In genomic region chr10:73094249-73094850, GRCh38 we compare ENCODE assay signal across 10 cellular contexts. TPM values are rescaled to one million over a fixed set of nuclear protein-coding genes. Genes with fewer than 3 reads are reported as not detected.
DNase-seq lines count a peak whose midpoint lies in the region; ATAC-seq and TF ChIP-seq lines count a peak whose summit lies in the region.
"Had no signal": no experiment of that assay in that cellular context is flagged by ENCODE, and none has a peak within 500 bp of the region (broad histone marks: within the 10 kb centered on the region; RNA-seq: fewer than 3 reads in every experiment).

No MANE protein-coding gene starts in this region.

- H2AK5ac ChIP-seq in IMR-90 (ENCODE audit: low read depth, low read length): peak overlapping the region; percentile 1; the same call in 1 of the 2 replicates

- H2BK120ac ChIP-seq in IMR-90 (ENCODE audit: low read depth, low read length): no peak overlapping the region; the same call in 1 of the 2 replicates

- H2AK9ac ChIP-seq in IMR-90 (replicated peaks; ENCODE audit: low read depth, low read length, poor library complexity): no peak overlapping the region

- in situ Hi-C loops in IMR-90 (cut with MboI; ENCODE audit: low sequenced_read_pairs) (no loop called here), brain microvascular endothelial cell (cut with HindIII; ENCODE audit: low pct_ligation_motif_present, low sequenced_read_pairs) (no loop called here)

- H4K91ac ChIP-seq in IMR-90 (ENCODE audit: insufficient read depth, low read depth, low read length): no peak overlapping the region

- TF ChIP-seq POLR2A in IMR-90 (IDR thresholded peaks at IDR 0.05; ENCODE audit: low read depth, low read length): no peak

- H3K4ac ChIP-seq in IMR-90 (ENCODE audit: low read depth, low read length): peak overlapping the region; percentile 24; the same call in 1 of the 2 replicates

- H3K9me1 ChIP-seq in IMR-90 (ENCODE audit: insufficient read depth, low read length): no peaks in the 10 kb centered on the region; the same call in 1 of the 2 replicates

- TF ChIP-seq CTCF in BJ (IDR thresholded peaks at IDR 0.05; ENCODE audit: insufficient read depth, low read depth, low read length) (no peak), IMR-90 (conservative IDR thresholded peaks at IDR 0.05; ENCODE audit: low read depth, low read length) (no peak), brain microvascular endothelial cell (IDR thresholded peaks at IDR 0.05; ENCODE audit: low read depth, low read length, missing control alignments) (no peak)

- peak overlapping the region; percentile 87 for H3K14ac ChIP-seq in IMR-90 (replicated peaks; ENCODE audit: low read depth, low read length)

- peak overlapping the region; percentile 79 for H3K56ac ChIP-seq in IMR-90 (ENCODE audit: extremely low read depth, insufficient read depth, low read length)

- peak overlapping the region; percentile 91 for H3K9ac ChIP-seq in IMR-90 (ENCODE audit: low read depth, low read length)

- peaks cover 3% of the 10 kb centered on the region for H3K36me3 ChIP-seq in BJ (ENCODE audit: control insufficient read depth, insufficient read depth, low read length)
- H3K36me3 ChIP-seq in IMR-90 (ENCODE audit: control insufficient read depth, insufficient read depth, low read length): peaks cover 3% of the 10 kb centered on the region
- peaks cover 3% of the 10 kb centered on the region for H3K36me3 ChIP-seq in brain microvascular endothelial cell (replicated peaks)
- H3K36me3 ChIP-seq in mesodermal cell (ENCODE audit: control insufficient read depth, insufficient read depth, low read length): no peaks in the 10 kb centered on the region

- POLR2A ChIA-PET in BJ (lab: Charles Lee): interaction anchor here (0.6 to 0.7 kb wide), 2 partner anchors 26 to 93 kb away, joined by 10 to 15 read pairs; no protein-coding TSS in a partner anchor
- POLR2A ChIA-PET in IMR-90 (lab: Charles Lee; ENCODE audit: unreplicated experiment): interaction anchor here (0.5 to 0.6 kb wide), 3 partner anchors 16 to 867 kb away, joined by 4 to 13 read pairs (median 11); partner anchors contain the start of gene NUDT13

- peak overlapping the region; percentile 62; the same call in 1 of the 2 replicates for H3K23ac ChIP-seq in IMR-90 (ENCODE audit: low read depth, low read length)

- no peak overlapping the region for H2BK15ac ChIP-seq in IMR-90 (ENCODE audit: low read depth, low read length)

- ATAC-seq in IMR-90 (ENCODE audit: low read depth) (no peak), HG03196 (IDR thresholded peaks at IDR 0.05; ENCODE audit: unreplicated experiment) (no peak)

- peak overlapping the region; percentile 87 for H2BK5ac ChIP-seq in IMR-90 (ENCODE audit: low read depth, low read length, poor library complexity, severe bottlenecking)

- BruUV-seq in IMR-90 (replicated peaks; lab: Mats Ljungman, UMichigan): no TSS peak

- CTCF ChIA-PET in BJ (lab: Yijun Ruan, JAX) (interaction anchor here (1.4 to 1.8 kb wide), 2 partner anchors 10 to 64 kb away, joined by 4 to 5 read pairs; no protein-coding TSS in a partner anchor), IMR-90 (lab: Yijun Ruan, JAX) (interaction anchor here (1.1 kb wide), 1 partner anchor 10 kb away, joined by 3 read pairs; no protein-coding TSS in a partner anchor)

- H3K4me3 ChIP-seq in BJ (ENCODE audit: low read depth, low read length): peak overlapping the region; percentile 72
- peak overlapping the region; percentile 71 for H3K4me3 ChIP-seq in IMR-90 (ENCODE audit: insufficient read depth, low read depth, low read length)
- peak overlapping the region; percentile 97 for H3K4me3 ChIP-seq in brain microvascular endothelial cell (ENCODE audit: low read depth, low read length)
- peak overlapping the region; percentile 98 for H3K4me3 ChIP-seq in mesodermal cell (ENCODE audit: extremely low read depth, insufficient read depth, low read length, poor library complexity, severe bottlenecking)

- peaks cover 0 to 20% of the 10 kb centered on the region in 2 experiments; a peak in 2 of 4 replicates for H3K79me1 ChIP-seq in IMR-90 (ENCODE audit: low read depth in 1 of 2, low read length in 2 of 2)

- WGBS in IMR-90 (ENCODE audit: extremely low coverage in 2 of 2, insufficient read length in 1 of 2), 2 experiments: 0% methylated on average over 1 of the region's 2 CpGs; no CpG with 5 or more reads in 1 of the 2 experiments
- WGBS in mesodermal cell (ENCODE audit: insufficient coverage in 2 of 2), 2 experiments: 40 to 78% methylated on average over 1 of the region's 2 CpGs

- H2AFZ ChIP-seq in IMR-90 (replicated peaks; ENCODE audit: low read length, poor library complexity): no peak overlapping the region

- H4K5ac ChIP-seq in IMR-90 (ENCODE audit: low read depth, low read length): peak overlapping the region; percentile 50; the same call in 1 of the 2 replicates

- H3K9me3 ChIP-seq in IMR-90 (ENCODE audit: control insufficient read depth, insufficient read depth, low read length) (no peaks in the 10 kb centered on the region), mesodermal cell (ENCODE audit: control insufficient read depth, low read length) (no peaks in the 10 kb centered on the region)

- DNase-seq in BJ (ENCODE audit: low read depth): no peak
- peak; percentile 19 for DNase-seq in IMR-90
- DNase-seq in brain microvascular endothelial cell: no peak
- no peak for DNase-seq in activated effector memory CD4-positive, alpha-beta T cell treated with Interleukin-2 at 50 U/mL for 16 hours
- DNase-seq in stimulated activated CD4-positive, alpha-beta T cell treated with anti-CD3 and anti-CD28 coated beads, Interleukin-4, amount 100 ng/mL, for 24 hours: no peak
- no peak for DNase-seq in NCI-H524 (lab: John Stamatoyannopoulos, UW)
- DNase-seq: hippocampal formation had no signal

- intact Hi-C loops in IMR-90 (cut with micrococcal nuclease): no loop called here

- H3K27me3 ChIP-seq in BJ (ENCODE audit: control insufficient read depth, insufficient read depth, low read length) (no peaks in the 10 kb centered on the region), IMR-90 (ENCODE audit: control insufficient read depth, insufficient read depth, low read length) (no peaks in the 10 kb centered on the region), brain microvascular endothelial cell (replicated peaks) (no peaks in the 10 kb centered on the region)

- H4K8ac ChIP-seq in IMR-90 (ENCODE audit: low read depth in 2 of 2, low read length in 2 of 2): peak overlapping the region in 1 of 2 experiments; percentile 28; a peak in 1 of 4 replicates

- H3K18ac ChIP-seq in IMR-90 (ENCODE audit: low read depth, low read length): peak overlapping the region; percentile 61; the same call in 1 of the 2 replicates

- peaks cover 41% of the 10 kb centered on the region for H4K20me1 ChIP-seq in IMR-90 (ENCODE audit: insufficient read depth, low read length)

- no peak for TF ChIP-seq RAD21 in IMR-90 (IDR thresholded peaks at IDR 0.05; ENCODE audit: low read length)

- H3K4me2 ChIP-seq in IMR-90 (ENCODE audit: low read depth, low read length): peak overlapping the region; percentile 92

- H3K4me1 ChIP-seq in IMR-90 (ENCODE audit: control insufficient read depth, insufficient read depth, low read length) (peaks cover 6% of the 10 kb centered on the region; the same call in 1 of the 2 replicates), mesodermal cell (ENCODE audit: control insufficient read depth, insufficient read depth, low read length, poor library complexity, severe bottlenecking) (peaks cover 4% of the 10 kb centered on the region)

- dilution Hi-C loops in IMR-90 (cut with HindIII; ENCODE audit: low sequenced_read_pairs, unreplicated experiment): no loop called here

- no peak overlapping the region; the same call in 1 of the 2 replicates for H3K27ac ChIP-seq in IMR-90 (ENCODE audit: insufficient read depth, low read length)
- peak overlapping the region; percentile 84 for H3K27ac ChIP-seq in brain microvascular endothelial cell
- H3K27ac ChIP-seq in mesodermal cell (ENCODE audit: low read depth, low read length, severe bottlenecking): peak overlapping the region; percentile 12
- H3K27ac ChIP-seq: RWPE1 had no signal

- H2BK20ac ChIP-seq in IMR-90 (ENCODE audit: low read depth, low read length): no peak overlapping the region

TF ChIP-seq in IMR-90, 13 proteins besides CTCF, POLR2A, EP300 and RAD21 (continues in another document):
- no peak for TF ChIP-seq FOS (IDR thresholded peaks at IDR 0.05; ENCODE audit: low read depth, low read length)
- TF ChIP-seq ELK1 (IDR thresholded peaks at IDR 0.05; ENCODE audit: borderline replicate concordance, low read depth, low read length): no peak
- TF ChIP-seq RFX5 (IDR thresholded peaks at IDR 0.05; ENCODE audit: low read depth, low read length): no peak
- TF ChIP-seq MAZ (IDR thresholded peaks at IDR 0.05; ENCODE audit: borderline replicate concordance, low read depth, low read length): no peak
- TF ChIP-seq BHLHE40 (IDR thresholded peaks at IDR 0.05; ENCODE audit: low read depth, low read length): no peak
- TF ChIP-seq MAFK (IDR thresholded peaks at IDR 0.05; ENCODE audit: low read depth, low read length): no peak
- TF ChIP-seq NFE2L2 (IDR thresholded peaks at IDR 0.05; ENCODE audit: low read depth, low read length): no peak
- TF ChIP-seq CHD1 (IDR thresholded peaks at IDR 0.05; ENCODE audit: low read depth, low read length): no peak
- TF ChIP-seq RCOR1 (IDR thresholded peaks at IDR 0.05; ENCODE audit: insufficient replicate concordance, low read length): no peak

RNA-seq across cellular contexts. Expression of gene P4HA1, which starts 2.3 kb away (rescaled TPM):
- polyA plus RNA-seq in BJ (2011; rRNA removed) (91.7 and 260 TPM in 2 replicates), IMR-90 (2012; rRNA removed) (133 and 178 TPM in 2 replicates)
- polyA minus RNA-seq in BJ (2011; rRNA and poly(A)+ RNA removed): 47.9 and 58.2 TPM in 2 replicates
- 241 and 376 TPM in 2 replicates for total RNA-seq in IMR-90 (2012; rRNA removed)
- polyA plus RNA-seq in IMR-90 (2012; cell fraction: cytosol; rRNA removed): 23.4 and 30.4 TPM in 2 replicates
- 5.0 and 68.2 TPM in 2 replicates for polyA plus RNA-seq in IMR-90 (2012; cell fraction: nucleus; rRNA removed; ENCODE audit: low replicate concordance)
- polyA plus RNA-seq in mesodermal cell (2013, experiment 1 of 2): 114 TPM
- 124 TPM for polyA plus RNA-seq in mesodermal cell (2013, experiment 2 of 2)

RNA-seq across cellular contexts. Expression of gene NUDT13, which starts 15.9 kb away (rescaled TPM):
- polyA plus RNA-seq in BJ (2011; rRNA removed): 1.7 and 2.2 TPM in 2 replicates
- 0.51 and 0.71 TPM in 2 replicates for polyA minus RNA-seq in BJ (2011; rRNA and poly(A)+ RNA removed)
- 0.90 and 1.1 TPM in 2 replicates for total RNA-seq in IMR-90 (2012; rRNA removed)
- 1.3 and 1.7 TPM in 2 replicates for polyA plus RNA-seq in IMR-90 (2012; rRNA removed)
- 0.35 and 0.52 TPM in 2 replicates for polyA plus RNA-seq in IMR-90 (2012; cell fraction: cytosol; rRNA removed)
- polyA plus RNA-seq in IMR-90 (2012; cell fraction: nucleus; rRNA removed; ENCODE audit: low replicate concordance): 0.97 and 5.1 TPM in 2 replicates
- polyA plus RNA-seq in mesodermal cell (2013, experiment 1 of 2): 0.88 TPM
- 1.2 TPM for polyA plus RNA-seq in mesodermal cell (2013, experiment 2 of 2)
